ENCODE assay signal across 24 cellular contexts in the genomic region with DNA sequence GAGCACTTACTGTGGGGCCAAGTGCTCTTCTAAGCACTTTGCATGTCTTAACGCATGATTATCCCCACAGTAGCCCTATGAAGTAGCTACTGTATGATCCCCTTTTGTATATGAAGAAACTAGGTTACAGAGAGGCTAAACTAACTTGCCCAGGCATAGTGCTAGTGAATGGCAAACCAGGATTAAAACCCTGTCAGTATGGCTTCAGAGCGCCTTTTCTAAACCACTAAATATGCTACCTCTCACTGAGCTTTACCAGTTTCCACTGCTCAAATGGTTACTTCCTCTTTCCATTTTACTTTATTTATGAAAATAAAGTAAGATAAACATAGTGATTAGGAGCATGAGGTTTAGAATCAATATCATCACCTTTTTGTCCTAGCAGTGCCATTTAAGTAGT.
DNase-seq lines count a peak whose midpoint lies in the region; ATAC-seq and TF ChIP-seq lines count a peak whose summit lies in the region.
"Had no signal": no experiment of that assay in that cellular context is flagged by ENCODE, and none has a peak within 500 bp of the region (broad histone marks: within the 10 kb centered on the region; RNA-seq: fewer than 3 reads in every experiment).

No MANE protein-coding gene starts in this region.

- no peaks in the 10 kb centered on the region for H3K9me3 ChIP-seq in endodermal cell (ENCODE audit: control insufficient read depth, low read length)
- H3K9me3 ChIP-seq: suprapubic skin had no signal

- CTCF ChIA-PET in activated B cell treated with CpG ODN at 0.5 μM for 24 hours (lab: Charles Lee) = interaction anchor here (1.8 kb wide), 1 partner anchor 11 kb away, joined by 5 read pairs; no protein-coding TSS in a partner anchor

- no peak overlapping the region for H3K9ac ChIP-seq in endodermal cell (ENCODE audit: extremely low read depth, low read length, poor library complexity, severe bottlenecking)

- 93 to 98% methylated on average over 2 of the region's 2 CpGs for WGBS in endodermal cell (ENCODE audit: insufficient coverage in 1 of 2, insufficient read length in 1 of 2), 2 experiments

- ATAC-seq in GM18502 (IDR thresholded peaks at IDR 0.05; ENCODE audit: poor library complexity, unreplicated experiment) (peak; percentile 58), GM19351 (IDR thresholded peaks at IDR 0.05; ENCODE audit: unreplicated experiment) (peak; percentile 71), HG03159 (IDR thresholded peaks at IDR 0.05; ENCODE audit: unreplicated experiment) (peak; percentile 68), activated B cell treated with CpG ODN at 0.5 μM for 24 hours (ENCODE audit: low read depth) (peak; percentile 25)
- ATAC-seq: right cardiac atrium had no signal

- H3K4me3 Mint-ChIP-seq in activated B cell treated with CpG ODN at 0.5 μM for 24 hours (no peak overlapping the region), endodermal cell (no peak overlapping the region)
- H3K4me3 Mint-ChIP-seq: CD4-positive, alpha-beta T cell had no signal

- H3K4me1 ChIP-seq in endodermal cell (ENCODE audit: control insufficient read depth, insufficient read depth, low read length) = peaks cover 12% of the 10 kb centered on the region

- H3K36me3 Mint-ChIP-seq in activated B cell treated with CpG ODN at 0.5 μM for 24 hours (ENCODE audit: low read depth) = peaks cover 37% of the 10 kb centered on the region
- peaks cover 7% of the 10 kb centered on the region for H3K36me3 Mint-ChIP-seq in endodermal cell (ENCODE audit: low read depth)

- TF ChIP-seq CTCF in activated B cell treated with CpG ODN at 0.5 μM for 24 hours (IDR thresholded peaks at IDR 0.05) (no peak), endodermal cell (conservative IDR thresholded peaks at IDR 0.05) (no peak)

- intact Hi-C loops in activated B cell treated with CpG ODN at 0.5 μM for 24 hours (cut with micrococcal nuclease) = no loop called here

- no peak overlapping the region for H3K4me3 ChIP-seq in endodermal cell (ENCODE audit: low read length)
- H3K4me3 ChIP-seq: lung, suprapubic skin had no signal

- H3K9me3 Mint-ChIP-seq in activated B cell treated with CpG ODN at 0.5 μM for 24 hours (no peaks in the 10 kb centered on the region), endodermal cell (no peaks in the 10 kb centered on the region)
- H3K9me3 Mint-ChIP-seq: CD4-positive, alpha-beta T cell had no signal

- POLR2A ChIA-PET in activated B cell treated with CpG ODN at 0.5 μM for 24 hours (lab: Charles Lee) = no interaction called here

- DNase-seq in activated B cell treated with CpG ODN at 0.5 μM for 24 hours = no peak
- DNase-seq in endodermal cell = no peak
- DNase-seq in activated CD4-positive, CD25-positive, alpha-beta regulatory T cell (lab: John Stamatoyannopoulos, UW) = no peak
- DNase-seq in GDM1 (lab: John Stamatoyannopoulos, UW) = no peak
- no peak for DNase-seq in medulla oblongata (ENCODE audit: extremely low spot score)
- DNase-seq: activated CD4-positive, alpha-beta T cell treated with anti-CD3 and anti-CD28 coated beads for 4 hours; activated effector memory CD4-positive, alpha-beta T cell treated with Interleukin-2 at 50 U/mL for 16 hours; CD4-positive, alpha-beta T cell; cortex of kidney; DMS79 treated with DMSO at 0.1 percent for 48 hours; foreskin fibroblast; GOT3; hippocampal formation; NCI-H1048; NCI-H2029 treated with DMSO at 0.1 percent for 48 hours; NCI-H510A; NK-92 treated with Interleukin-12 subunit alpha and Interleukin-12 subunit beta, amount 100 ng/mL, for 24 hours; occipital lobe; right cardiac atrium had no signal

- no peak overlapping the region for H3K27ac Mint-ChIP-seq in activated B cell treated with CpG ODN at 0.5 μM for 24 hours
- H3K27ac Mint-ChIP-seq in endodermal cell = no peak overlapping the region
- H3K27ac Mint-ChIP-seq: CD4-positive, alpha-beta T cell had no signal

- H3K36me3 ChIP-seq in endodermal cell (ENCODE audit: control insufficient read depth, insufficient read depth, low read length) = peaks cover 26% of the 10 kb centered on the region

- no peak overlapping the region for H3K27ac ChIP-seq in endodermal cell (ENCODE audit: low read depth, low read length)
- H3K27ac ChIP-seq: suprapubic skin had no signal

- H3K27me3 Mint-ChIP-seq in activated B cell treated with CpG ODN at 0.5 μM for 24 hours = no peaks in the 10 kb centered on the region
- no peaks in the 10 kb centered on the region for H3K27me3 Mint-ChIP-seq in endodermal cell (ENCODE audit: insufficient read depth)
- H3K27me3 Mint-ChIP-seq: CD4-positive, alpha-beta T cell had no signal

- H3K4me1 Mint-ChIP-seq in activated B cell treated with CpG ODN at 0.5 μM for 24 hours (peaks cover 21% of the 10 kb centered on the region), endodermal cell (peaks cover 30% of the 10 kb centered on the region)

- no peaks in the 10 kb centered on the region for H3K27me3 ChIP-seq in endodermal cell (ENCODE audit: control insufficient read depth, insufficient read depth, low read length, poor library complexity, severe bottlenecking)
- H3K27me3 ChIP-seq: suprapubic skin had no signal
